ENCODE assay signal across 21 cellular contexts in the genomic region with DNA sequence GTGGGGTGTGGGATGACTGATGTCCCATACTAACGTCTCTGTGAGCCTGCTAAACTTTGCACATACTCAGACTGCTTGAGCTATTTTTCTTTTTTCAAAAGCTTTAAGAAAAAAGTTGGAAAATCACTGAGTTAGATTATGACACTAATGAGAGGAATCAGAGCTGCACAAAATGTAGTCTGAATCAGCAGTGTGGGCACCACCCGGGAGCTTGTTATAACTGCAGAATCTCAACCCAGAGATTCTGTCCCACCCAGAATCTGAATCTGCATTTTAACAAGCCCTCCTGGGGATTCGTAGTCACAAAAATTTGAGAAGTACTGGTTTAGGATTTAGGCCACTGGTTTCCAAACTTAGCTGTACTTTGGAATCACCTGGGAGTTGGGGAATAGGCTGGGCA.
"Had no signal": no experiment of that assay in that cellular context is flagged by ENCODE, and none has a peak within 500 bp of the region (broad histone marks: within the 10 kb centered on the region; RNA-seq: fewer than 3 reads in every experiment).

No MANE protein-coding gene starts in this region.

- H3K27ac ChIP-seq: foreskin keratinocyte, gastroesophageal sphincter, heart right ventricle, ovary, right lobe of liver, stomach, testis, tibial artery had no signal

- H3K27me3 ChIP-seq: foreskin keratinocyte, gastroesophageal sphincter, ovary, right lobe of liver, testis, tibial artery had no signal

- H3K9me3 ChIP-seq: gastroesophageal sphincter, heart right ventricle, ovary, right lobe of liver, stomach, testis, tibial artery had no signal

- DNase-seq: central memory CD4-positive, alpha-beta T cell; effector CD4-positive, alpha-beta T cell; foreskin keratinocyte; heart right ventricle; kidney; midbrain; natural killer cell; occipital lobe; ovary; right lobe of liver; stimulated activated CD4-positive, alpha-beta T cell treated with anti-CD3 and anti-CD28 coated beads, Interleukin-2, amount 100 ng/mL, for 24 hours; stimulated activated CD4-positive, alpha-beta T cell treated with anti-CD3 and anti-CD28 coated beads, Interleukin-4, amount 100 ng/mL, for 24 hours; stimulated activated naive CD4-positive, alpha-beta T cell treated with Interleukin-2 at 50 U/mL for 16 hours; stomach; substantia nigra; testis; tibial artery had no signal

- H3K4me1 ChIP-seq: gastroesophageal sphincter, heart right ventricle, right lobe of liver, stomach, testis, tibial artery had no signal

- H3K36me3 ChIP-seq: gastroesophageal sphincter, heart right ventricle, ovary, right lobe of liver, stomach, tibial artery had no signal

- H3K4me3 ChIP-seq: dorsolateral prefrontal cortex, gastroesophageal sphincter, heart right ventricle, ovary, right lobe of liver, stomach, testis, tibial artery had no signal

- ATAC-seq: foreskin keratinocyte; gastroesophageal sphincter; heart right ventricle; left lobe of liver; natural killer cell; right lobe of liver; stimulated activated effector memory CD8-positive, alpha-beta T cell treated with anti-CD3 and anti-CD28 coated beads, Interleukin-12 subunit alpha, Interleukin-12 subunit beta, amount 100 ng/mL, for 72 hours had no signal
